10 cellular contexts compared by ENCODE assay signal in genomic region chr21:39079617-39080016, GRCh38.
DNase-seq lines count a peak whose midpoint lies in the region; ATAC-seq and TF ChIP-seq lines count a peak whose summit lies in the region.
"Had no signal": no experiment of that assay in that cellular context is flagged by ENCODE, and none has a peak within 500 bp of the region (broad histone marks: within the 10 kb centered on the region; RNA-seq: fewer than 3 reads in every experiment).

No MANE protein-coding gene starts in this region.

- TF ChIP-seq POLR2A in upper lobe of left lung (IDR thresholded peaks at IDR 0.05), result peak in 1 of 4 donors; percentile 55

- H3K27me3 ChIP-seq in mucosa of rectum (ENCODE audit: control insufficient read depth in 2 of 2, insufficient read depth in 2 of 2, low read length in 2 of 2), result no peaks in the 10 kb centered on the region
- H3K27me3 ChIP-seq in upper lobe of left lung, result no peaks in the 10 kb centered on the region

- H3K36me3 Mint-ChIP-seq in activated naive CD8-positive, alpha-beta T cell treated with anti-CD3 and anti-CD28 coated beads, Interleukin-2, amount 50 U/mL, for 24 hours (ENCODE audit: low read depth), result no peaks in the 10 kb centered on the region
- no peaks in the 10 kb centered on the region for H3K36me3 Mint-ChIP-seq in activated CD4-positive, alpha-beta T cell treated with anti-CD3 and anti-CD28 coated beads, Interleukin-2, amount 10 ng/mL, durations not matched to agents 24 days and 14 days (ENCODE audit: low read depth)

- peaks cover 4% of the 10 kb centered on the region for H3K9me3 Mint-ChIP-seq in activated naive CD8-positive, alpha-beta T cell treated with anti-CD3 and anti-CD28 coated beads, Interleukin-2, amount 50 U/mL, for 24 hours
- peaks cover 6% of the 10 kb centered on the region for H3K9me3 Mint-ChIP-seq in activated CD4-positive, alpha-beta T cell treated with anti-CD3 and anti-CD28 coated beads, Interleukin-2, amount 10 ng/mL, durations not matched to agents 24 days and 14 days

- no peak overlapping the region for H3K9ac ChIP-seq in mucosa of rectum (ENCODE audit: low read depth in 1 of 2, low read length in 2 of 2)

- no peak for TF ChIP-seq CTCF in upper lobe of left lung (IDR thresholded peaks at IDR 0.05)

- TF ChIP-seq EP300 in upper lobe of left lung (IDR thresholded peaks at IDR 0.05), result peak; percentile 83 to 95 (median 88)

- H3K4me1 Mint-ChIP-seq in activated naive CD8-positive, alpha-beta T cell treated with anti-CD3 and anti-CD28 coated beads, Interleukin-2, amount 50 U/mL, for 24 hours, result no peaks in the 10 kb centered on the region
- no peaks in the 10 kb centered on the region for H3K4me1 Mint-ChIP-seq in activated CD4-positive, alpha-beta T cell treated with anti-CD3 and anti-CD28 coated beads, Interleukin-2, amount 10 ng/mL, durations not matched to agents 24 days and 14 days

- H3K4me3 ChIP-seq in mucosa of rectum (ENCODE audit: low read length in 2 of 2) (no peak overlapping the region), upper lobe of left lung (peak overlapping the region in 1 of 4 donors; percentile 11)

- H3K27me3 Mint-ChIP-seq in activated naive CD8-positive, alpha-beta T cell treated with anti-CD3 and anti-CD28 coated beads, Interleukin-2, amount 50 U/mL, for 24 hours, result peaks cover 3% of the 10 kb centered on the region
- H3K27me3 Mint-ChIP-seq in activated CD4-positive, alpha-beta T cell treated with anti-CD3 and anti-CD28 coated beads, Interleukin-2, amount 10 ng/mL, durations not matched to agents 24 days and 14 days, result peaks cover 11% of the 10 kb centered on the region

- ATAC-seq in upper lobe of left lung (ENCODE audit: low FRiP score in 2 of 2) (peak; percentile 82 to 91), GM19463 (IDR thresholded peaks at IDR 0.05; ENCODE audit: unreplicated experiment) (no peak)
- no peak for ATAC-seq in activated naive CD8-positive, alpha-beta T cell treated with anti-CD3 and anti-CD28 coated beads, Interleukin-2, amount 50 U/mL, for 24 hours

- DNase-seq in SKM-1 treated with dmso at 0.1 percent for 144 hours (lab: John Stamatoyannopoulos, UW; ENCODE audit: unreplicated experiment) (peak; percentile 98), head of caudate nucleus (peak; percentile 37 to 93 (median 79)), upper lobe of left lung (peak in 1 of 2 donors; percentile 96), NCI-H82 treated with DMSO at 0.1 percent for 48 hours (lab: John Stamatoyannopoulos, UW; ENCODE audit: unreplicated experiment) (no peak)
- DNase-seq in activated naive CD8-positive, alpha-beta T cell treated with anti-CD3 and anti-CD28 coated beads, Interleukin-2, amount 50 U/mL, for 24 hours, result no peak
- DNase-seq in activated CD4-positive, alpha-beta T cell treated with anti-CD3 and anti-CD28 coated beads, Interleukin-2, amount 10 ng/mL, durations not matched to agents 24 days and 14 days, result no peak
- DNase-seq: NCI-H1694 treated with DMSO at 0.1 percent for 48 hours had no signal

- H3K27ac Mint-ChIP-seq in activated naive CD8-positive, alpha-beta T cell treated with anti-CD3 and anti-CD28 coated beads, Interleukin-2, amount 50 U/mL, for 24 hours, result no peak overlapping the region
- H3K27ac Mint-ChIP-seq in activated CD4-positive, alpha-beta T cell treated with anti-CD3 and anti-CD28 coated beads, Interleukin-2, amount 10 ng/mL, durations not matched to agents 24 days and 14 days, result no peak overlapping the region
- H3K27ac Mint-ChIP-seq: T-helper 2 cell treated with Interferon-gamma antibody and Interleukin-4, amounts not matched to agents 5 μg/mL and 100 μg/mL, for 36 hours had no signal

- H3K4me1 ChIP-seq in mucosa of rectum (ENCODE audit: control insufficient read depth in 2 of 2, insufficient read depth in 2 of 2, low read length in 2 of 2) (peaks cover 15 to 23% of the 10 kb centered on the region in 2 donors), upper lobe of left lung (peaks cover 39 to 45% (median 44%) of the 10 kb centered on the region in 4 donors)

- H3K27ac ChIP-seq in mucosa of rectum (ENCODE audit: low read depth in 2 of 2, low read length in 2 of 2) (peak overlapping the region; percentile 56 to 66), upper lobe of left lung (peak overlapping the region; percentile 46 to 88 (median 72))

- WGBS in upper lobe of left lung, 2 donors, result 40 to 59% methylated on average over 11 to 15 of the region's 15 CpGs

- H3K9me3 ChIP-seq in mucosa of rectum (ENCODE audit: control insufficient read depth in 2 of 2, low read length in 2 of 2), result no peaks in the 10 kb centered on the region
- H3K9me3 ChIP-seq in upper lobe of left lung, result no peaks in the 10 kb centered on the region

- H3K36me3 ChIP-seq in mucosa of rectum (ENCODE audit: control insufficient read depth in 2 of 2, insufficient read depth in 2 of 2, low read length in 2 of 2) (no peaks in the 10 kb centered on the region), upper lobe of left lung (no peaks in the 10 kb centered on the region)

- intact Hi-C loops in head of caudate nucleus (cut with DNase I), result no loop called here
- intact Hi-C loops in activated CD4-positive, alpha-beta T cell treated with anti-CD3 and anti-CD28 coated beads, Interleukin-2, amount 10 ng/mL, durations not matched to agents 24 days and 14 days (cut with micrococcal nuclease), result no loop called here

- no peak overlapping the region for H3K4me3 Mint-ChIP-seq in activated naive CD8-positive, alpha-beta T cell treated with anti-CD3 and anti-CD28 coated beads, Interleukin-2, amount 50 U/mL, for 24 hours
- no peak overlapping the region for H3K4me3 Mint-ChIP-seq in activated CD4-positive, alpha-beta T cell treated with anti-CD3 and anti-CD28 coated beads, Interleukin-2, amount 10 ng/mL, durations not matched to agents 24 days and 14 days
- H3K4me3 Mint-ChIP-seq: T-helper 2 cell treated with Interferon-gamma antibody and Interleukin-4, amounts not matched to agents 5 μg/mL and 100 μg/mL, for 36 hours had no signal

Comparison
In these comparisons a context has a peak if more than half of its experiments do, and no peak if none do; other contexts are left out.
1. DNase-seq: peak in SKM-1 treated with dmso at 0.1 percent for 144 hours (single experiment) and head of caudate nucleus (42 of 42); none in activated naive CD8-positive, alpha-beta T cell treated with anti-CD3 and anti-CD28 coated beads, Interleukin-2, amount 50 U/mL, for 24 hours (single experiment), NCI-H82 treated with DMSO at 0.1 percent for 48 hours (single experiment) and activated CD4-positive, alpha-beta T cell treated with anti-CD3 and anti-CD28 coated beads, Interleukin-2, amount 10 ng/mL, durations not matched to agents 24 days and 14 days (single experiment).
2. ATAC-seq: peak in upper lobe of left lung (2 of 2); none in activated naive CD8-positive, alpha-beta T cell treated with anti-CD3 and anti-CD28 coated beads, Interleukin-2, amount 50 U/mL, for 24 hours (single experiment) and GM19463 (single experiment).